In genomic region chr7:38369816-38370493, GRCh38 we compare ENCODE assay signal across 8 cellular contexts.
DNase-seq lines count a peak whose midpoint lies in the region; ATAC-seq and TF ChIP-seq lines count a peak whose summit lies in the region.

No MANE protein-coding gene starts in this region.

- peaks cover 6% of the 10 kb centered on the region for H3K36me3 Mint-ChIP-seq in activated CD8-positive, alpha-beta T cell treated with anti-CD3 and anti-CD28 coated beads for 36 hours (ENCODE audit: low read depth)
- H3K36me3 Mint-ChIP-seq in mesothelial cell of epicardium = no peaks in the 10 kb centered on the region

- peak overlapping the region in 2 of 11 experiments; percentile 36 to 50; a peak in 3 of 22 replicates for H3K9ac ChIP-seq in BLaER1 treated with 17β-estradiol and CSF1 and Interleukin-3, amounts not matched to agents 10 nM and 100 nM

- CTCF ChIA-PET in activated CD8-positive, alpha-beta T cell treated with anti-CD3 and anti-CD28 coated beads for 36 hours (lab: Charles Lee) = interaction anchor here (0.6 to 7.3 kb wide), 50 partner anchors 8 to 508 kb away, joined by 3 to 247 read pairs (median 7); partner anchors contain the start of genes AMPH and EPDR1

- no peaks in the 10 kb centered on the region for H3K27me3 ChIP-seq in BLaER1 treated with 17β-estradiol and CSF1 and Interleukin-3, amounts not matched to agents 10 nM and 100 nM

- H3K4me3 Mint-ChIP-seq in activated CD8-positive, alpha-beta T cell treated with anti-CD3 and anti-CD28 coated beads for 36 hours = no peak overlapping the region
- no peak overlapping the region for H3K4me3 Mint-ChIP-seq in mesothelial cell of epicardium

- H3K4me3 ChIP-seq in BLaER1 treated with 17β-estradiol and CSF1 and Interleukin-3, amounts not matched to agents 10 nM and 100 nM = no peak overlapping the region

- intact Hi-C loops in activated CD8-positive, alpha-beta T cell treated with anti-CD3 and anti-CD28 coated beads for 36 hours (cut with micrococcal nuclease) = loop anchor here (5.0 kb wide), 2 partner anchors 138 to 153 kb away; no protein-coding TSS in a partner anchor

- peak overlapping the region; percentile 2 to 85 (median 66); a peak in 19 of 22 replicates for H3K4me2 ChIP-seq in BLaER1 treated with 17β-estradiol and CSF1 and Interleukin-3, amounts not matched to agents 10 nM and 100 nM

- POLR2A ChIA-PET in activated CD8-positive, alpha-beta T cell treated with anti-CD3 and anti-CD28 coated beads for 36 hours (lab: Charles Lee) = interaction anchor here (0.7 to 1.0 kb wide), 2 partner anchors 12 to 158 kb away, joined by 3 read pairs; no protein-coding TSS in a partner anchor

- H3K4me1 Mint-ChIP-seq in activated CD8-positive, alpha-beta T cell treated with anti-CD3 and anti-CD28 coated beads for 36 hours (ENCODE audit: low read depth) = peaks cover 61% of the 10 kb centered on the region
- no peaks in the 10 kb centered on the region for H3K4me1 Mint-ChIP-seq in mesothelial cell of epicardium

- H3K27me3 Mint-ChIP-seq in activated CD8-positive, alpha-beta T cell treated with anti-CD3 and anti-CD28 coated beads for 36 hours = no peaks in the 10 kb centered on the region
- H3K27me3 Mint-ChIP-seq in mesothelial cell of epicardium (ENCODE audit: low read depth) = no peaks in the 10 kb centered on the region

- H3K9me3 Mint-ChIP-seq in activated CD8-positive, alpha-beta T cell treated with anti-CD3 and anti-CD28 coated beads for 36 hours = no peaks in the 10 kb centered on the region
- no peaks in the 10 kb centered on the region for H3K9me3 Mint-ChIP-seq in mesothelial cell of epicardium

- H3K4me1 ChIP-seq in BLaER1 treated with 17β-estradiol and CSF1 and Interleukin-3, amounts not matched to agents 10 nM and 100 nM = peaks cover 26 to 53% (median 39%) of the 10 kb centered on the region in 10 experiments

- H3K27ac Mint-ChIP-seq in activated CD8-positive, alpha-beta T cell treated with anti-CD3 and anti-CD28 coated beads for 36 hours = peak overlapping the region; percentile 73
- H3K27ac Mint-ChIP-seq in mesothelial cell of epicardium = no peak overlapping the region

- H3K9me3 ChIP-seq in BLaER1 treated with 17β-estradiol and CSF1 and Interleukin-3, amounts not matched to agents 10 nM and 100 nM (replicated peaks in 1 of 11) = no peaks in the 10 kb centered on the region

- ATAC-seq in GM19328 (IDR thresholded peaks at IDR 0.05; ENCODE audit: unreplicated experiment) (peak; percentile 60), HG03442 (IDR thresholded peaks at IDR 0.05; ENCODE audit: unreplicated experiment) (peak; percentile 78)
- peak; percentile 78 for ATAC-seq in activated CD8-positive, alpha-beta T cell treated with anti-CD3 and anti-CD28 coated beads for 36 hours

- DNase-seq in NCI-H748 treated with DMSO at 0.1 percent for 48 hours (lab: John Stamatoyannopoulos, UW) (peak; percentile 23), mesothelial cell of epicardium (ENCODE audit: low spot score in 2 of 2, unreplicated experiment in 2 of 2) (peak; percentile 58 to 86)
- DNase-seq in activated CD8-positive, alpha-beta T cell treated with anti-CD3 and anti-CD28 coated beads for 36 hours = peak; percentile 94
- peak; percentile 75 for DNase-seq in effector CD8-positive, alpha-beta T cell (lab: John Stamatoyannopoulos, UW)
- peak; percentile 66 to 70 for DNase-seq in stimulated activated CD8-positive, alpha-beta memory T cell treated with anti-CD3 and anti-CD28 coated beads, Interleukin-2, amount 100 ng/mL, for 1 hour (ENCODE audit: low read depth in 2 of 2)

- H3K27ac ChIP-seq in BLaER1 treated with 17β-estradiol and CSF1 and Interleukin-3, amounts not matched to agents 10 nM and 100 nM = peak overlapping the region in 10 of 11 experiments; percentile 0 to 85 (median 33); a peak in 11 of 22 replicates

- TF ChIP-seq CTCF in activated CD8-positive, alpha-beta T cell treated with anti-CD3 and anti-CD28 coated beads for 36 hours (IDR thresholded peaks at IDR 0.05) = peak; percentile 83
- TF ChIP-seq CTCF in mesothelial cell of epicardium (IDR thresholded peaks at IDR 0.05; ENCODE audit: unreplicated experiment) = peak; percentile 79

- H4K20me1 ChIP-seq in BLaER1 treated with 17β-estradiol and CSF1 and Interleukin-3, amounts not matched to agents 10 nM and 100 nM = peaks cover 0 to 66% (median 45%) of the 10 kb centered on the region in 11 experiments; a peak in 13 of 22 replicates

- H3K36me3 ChIP-seq in BLaER1 treated with 17β-estradiol and CSF1 and Interleukin-3, amounts not matched to agents 10 nM and 100 nM = peaks cover 0 to 37% (median under 1%) of the 10 kb centered on the region in 11 experiments; a peak in 9 of 22 replicates

Comparison
In these comparisons a context has a peak if more than half of its experiments do, and no peak if none do; other contexts are left out.
1. DNase-seq: peak in every context shown above with its lines; median percentile 94 in activated CD8-positive, alpha-beta T cell treated with anti-CD3 and anti-CD28 coated beads for 36 hours; 75 in effector CD8-positive, alpha-beta T cell; 72 in mesothelial cell of epicardium; 68 in stimulated activated CD8-positive, alpha-beta memory T cell treated with anti-CD3 and anti-CD28 coated beads, Interleukin-2, amount 100 ng/mL, for 1 hour; 23 in NCI-H748 treated with DMSO at 0.1 percent for 48 hours.